9 cellular contexts compared by ENCODE assay signal in the genomic region with DNA sequence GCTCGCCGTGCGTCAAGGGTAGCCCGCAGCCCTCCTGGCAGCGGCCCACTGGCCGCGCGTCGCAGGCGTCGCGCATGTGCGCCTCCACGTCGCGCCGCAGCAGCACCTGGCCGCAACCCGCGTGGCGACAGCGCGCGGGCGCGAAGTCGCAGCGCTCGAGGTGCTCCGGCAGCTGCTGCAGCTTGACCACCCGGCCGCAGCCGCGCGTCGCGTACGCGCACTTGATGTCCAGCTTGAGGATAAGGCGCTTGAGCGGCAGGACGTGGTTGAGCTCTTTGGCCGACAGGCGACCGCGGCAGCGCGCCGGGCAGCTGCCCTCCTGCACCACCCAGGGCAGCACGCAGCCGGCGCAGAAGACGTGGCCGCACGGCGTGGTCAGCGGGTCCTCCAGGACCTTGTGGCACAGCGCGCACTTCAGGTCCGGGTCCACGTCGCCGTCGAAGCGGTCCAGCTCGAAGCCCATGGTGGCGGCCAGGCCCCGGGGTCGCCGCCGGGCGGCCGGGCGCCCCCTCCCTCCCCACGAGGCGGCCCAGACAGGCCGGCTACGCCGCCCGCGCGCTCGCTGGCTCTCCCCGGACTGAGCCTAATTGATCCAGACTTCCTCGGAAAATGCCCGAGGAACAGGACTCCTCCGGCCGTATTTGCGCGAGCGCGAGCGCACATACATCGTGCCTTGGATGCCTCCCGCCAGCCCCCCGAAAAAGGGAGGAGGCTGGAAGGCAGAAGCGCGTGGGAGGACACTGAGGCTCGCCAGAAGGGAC. TPM values are rescaled to one million over a fixed set of nuclear protein-coding genes. Genes with fewer than 3 reads are reported as not detected.
DNase-seq lines count a peak whose midpoint lies in the region; TF ChIP-seq lines count a peak whose summit lies in the region.
"Had no signal": no experiment of that assay in that cellular context is flagged by ENCODE, and none has a peak within 500 bp of the region (broad histone marks: within the 10 kb centered on the region; RNA-seq: fewer than 3 reads in every experiment).

A gene (minus strand): TSS at position 579 of the 761 bp plus-strand sequence.

- peak within 1 kb of the TSS; percentile 71 to 91 for H3K27ac ChIP-seq in breast epithelium
- peak within 1 kb of the TSS; percentile 83 for H3K27ac ChIP-seq in smooth muscle cell (ENCODE audit: low read depth)

- peak within 1 kb of the TSS; percentile 99 for H2AFZ ChIP-seq in smooth muscle cell (ENCODE audit: low read depth)

- no peaks in the 10 kb centered on the region for H3K36me3 Mint-ChIP-seq in activated CD4-positive, alpha-beta memory T cell treated with anti-CD3 and anti-CD28 coated beads, Interleukin-2, amount 10 ng/mL, durations not matched to agents 7 days and 5 days (ENCODE audit: low read depth)

- H3K4me3 Mint-ChIP-seq in activated CD4-positive, alpha-beta memory T cell treated with anti-CD3 and anti-CD28 coated beads, Interleukin-2, amount 10 ng/mL, durations not matched to agents 7 days and 5 days = no peak within 1 kb of the TSS
- H3K4me3 Mint-ChIP-seq: T-helper 1 cell treated with Interleukin-12 subunit alpha and Interleukin-12 subunit beta and Interleukin-4 antibody, amounts not matched to agents 30 μg/mL and 1 μg/mL, for 36 hours had no signal

- no peaks in the 10 kb centered on the region for H3K9me3 ChIP-seq in breast epithelium
- no peaks in the 10 kb centered on the region for H3K9me3 ChIP-seq in smooth muscle cell (replicated peaks; ENCODE audit: low read depth)

- peak within 1 kb of the TSS; percentile 91 for H3K4me2 ChIP-seq in smooth muscle cell

- DNase-seq in NCI-H2081 (lab: John Stamatoyannopoulos, UW) = peak; percentile 33 to 36
- no peak for DNase-seq in NCI-H2081 treated with DMSO at 0.1 percent for 48 hours (lab: John Stamatoyannopoulos, UW)
- peak; percentile 47 to 63 for DNase-seq in breast epithelium (ENCODE audit: low spot score in 2 of 2)
- DNase-seq in iris pigment epithelial cell (ENCODE audit: low read depth) = peak; percentile 52
- peak; percentile 62 for DNase-seq in smooth muscle cell (lab: John Stamatoyannopoulos, UW; ENCODE audit: unreplicated experiment)
- no peak for DNase-seq in LoVo (ENCODE audit: low spot score)
- DNase-seq in activated naive CD4-positive, alpha-beta T cell treated with Interleukin-2 at 50 U/mL for 16 hours = no peak
- no peak for DNase-seq in activated CD4-positive, alpha-beta memory T cell treated with anti-CD3 and anti-CD28 coated beads, Interleukin-2, amount 10 ng/mL, durations not matched to agents 7 days and 5 days

- H3K9ac ChIP-seq in smooth muscle cell (ENCODE audit: low read depth) = peak within 1 kb of the TSS; percentile 81

- H4K20me1 ChIP-seq in smooth muscle cell (ENCODE audit: low read depth) = peaks cover 43% of the 10 kb centered on the region

- H3K27me3 ChIP-seq in breast epithelium = no peaks in the 10 kb centered on the region
- H3K27me3 ChIP-seq in smooth muscle cell (ENCODE audit: low read depth) = no peaks in the 10 kb centered on the region

- peak in 1 of 3 donors; percentile 2 for TF ChIP-seq CTCF in breast epithelium (IDR thresholded peaks at IDR 0.05)
- no peak for TF ChIP-seq CTCF in smooth muscle cell (IDR thresholded peaks at IDR 0.05; ENCODE audit: borderline replicate concordance, insufficient read depth, poor library complexity, severe bottlenecking)

- H3K4me1 ChIP-seq in breast epithelium = no peaks in the 10 kb centered on the region
- H3K4me1 ChIP-seq in smooth muscle cell (ENCODE audit: low read depth) = peaks cover 14% of the 10 kb centered on the region

- WGBS in smooth muscle cell (ENCODE audit: low lambda C conversion rate) = under 1% methylated on average over 90 of the region's 99 CpGs

- H3K4me1 Mint-ChIP-seq in activated CD4-positive, alpha-beta memory T cell treated with anti-CD3 and anti-CD28 coated beads, Interleukin-2, amount 10 ng/mL, durations not matched to agents 7 days and 5 days = no peaks in the 10 kb centered on the region

- no peak within 1 kb of the TSS for H3K27ac Mint-ChIP-seq in activated CD4-positive, alpha-beta memory T cell treated with anti-CD3 and anti-CD28 coated beads, Interleukin-2, amount 10 ng/mL, durations not matched to agents 7 days and 5 days
- H3K27ac Mint-ChIP-seq: T-helper 1 cell treated with Interleukin-12 subunit alpha and Interleukin-12 subunit beta and Interleukin-4 antibody, amounts not matched to agents 30 μg/mL and 1 μg/mL, for 36 hours had no signal

- intact Hi-C loops in breast epithelium (cut with DNase I; ENCODE audit: low total_unique reads) = no loop called here

- H3K4me3 ChIP-seq in breast epithelium (peak within 1 kb of the TSS; percentile 63 to 93 (median 77)), smooth muscle cell (peak within 1 kb of the TSS; percentile 75)

- peaks cover 14% of the 10 kb centered on the region for H3F3A ChIP-seq in smooth muscle cell (ENCODE audit: low read depth)

- peaks cover 50% of the 10 kb centered on the region for H3K79me2 ChIP-seq in smooth muscle cell (ENCODE audit: low read depth)

- no peak for TF ChIP-seq POLR2A in breast epithelium (IDR thresholded peaks at IDR 0.05)

- peaks cover 6% of the 10 kb centered on the region for H3K27me3 Mint-ChIP-seq in activated CD4-positive, alpha-beta memory T cell treated with anti-CD3 and anti-CD28 coated beads, Interleukin-2, amount 10 ng/mL, durations not matched to agents 7 days and 5 days

- no peaks in the 10 kb centered on the region for H3K9me3 Mint-ChIP-seq in activated CD4-positive, alpha-beta memory T cell treated with anti-CD3 and anti-CD28 coated beads, Interleukin-2, amount 10 ng/mL, durations not matched to agents 7 days and 5 days
- H3K9me3 Mint-ChIP-seq: T-helper 1 cell treated with Interleukin-12 subunit alpha and Interleukin-12 subunit beta and Interleukin-4 antibody, amounts not matched to agents 30 μg/mL and 1 μg/mL, for 36 hours had no signal

- POLR2A ChIA-PET in activated CD4-positive, alpha-beta memory T cell treated with anti-CD3 and anti-CD28 coated beads, Interleukin-2, amount 10 ng/mL, durations not matched to agents 7 days and 5 days (lab: Charles Lee) = no interaction called here

- H3K36me3 ChIP-seq in breast epithelium = no peaks in the 10 kb centered on the region
- no peaks in the 10 kb centered on the region for H3K36me3 ChIP-seq in smooth muscle cell (ENCODE audit: low read depth)

- CTCF ChIA-PET in activated CD4-positive, alpha-beta memory T cell treated with anti-CD3 and anti-CD28 coated beads, Interleukin-2, amount 10 ng/mL, durations not matched to agents 7 days and 5 days (lab: Charles Lee) = no interaction called here

RNA-seq across cellular contexts. Expression of the gene that starts here (rescaled TPM):
- 10 to 100 TPM; 36.0 to 79.6 (median 37.6) TPM for total RNA-seq in breast epithelium
- 99.5 and 125 TPM in 2 replicates for total RNA-seq in smooth muscle cell
- 118 and 128 TPM in 2 replicates for polyA plus RNA-seq in smooth muscle cell
- not detected for total RNA-seq in activated CD4-positive, alpha-beta memory T cell treated with anti-CD3 and anti-CD28 coated beads, Interleukin-2, amount 10 ng/mL, durations not matched to agents 7 days and 5 days

Comparison
In these comparisons a context has a peak if more than half of its experiments do, and no peak if none do; other contexts are left out.
1. RNA of the gene that starts here (total RNA-seq): 99.5 to 125 TPM in smooth muscle cell and 36.0 to 79.6 TPM in breast epithelium; not detected in activated CD4-positive, alpha-beta memory T cell treated with anti-CD3 and anti-CD28 coated beads, Interleukin-2, amount 10 ng/mL, durations not matched to agents 7 days and 5 days; every median in the first group is over 10 times any median in the second.
2. DNase-seq: peak in NCI-H2081 (2 of 2), breast epithelium (2 of 2), iris pigment epithelial cell (single experiment) and smooth muscle cell (single experiment); none in NCI-H2081 treated with DMSO at 0.1 percent for 48 hours (single experiment), LoVo (single experiment), activated naive CD4-positive, alpha-beta T cell treated with Interleukin-2 at 50 U/mL for 16 hours (single experiment) and activated CD4-positive, alpha-beta memory T cell treated with anti-CD3 and anti-CD28 coated beads, Interleukin-2, amount 10 ng/mL, durations not matched to agents 7 days and 5 days (single experiment).